1 cellular context compared by ENCODE assay signal in genomic region chr6:42300701-42301100, GRCh38.
TF ChIP-seq lines count a peak whose summit lies in the region.

No MANE protein-coding gene starts in this region.

TF ChIP-seq in GM23338, 12 proteins besides CTCF, POLR2A, EP300 and RAD21 (continued from another document):
- TF ChIP-seq ETS1 (IDR thresholded peaks at IDR 0.05) (no peak), REST (IDR thresholded peaks at IDR 0.05; ENCODE audit: unreplicated experiment) (no peak), JUNB (IDR thresholded peaks at IDR 0.05; ENCODE audit: unreplicated experiment) (no peak)
